Comparison of ENCODE assay signal across 11 cellular contexts in the genomic region with DNA sequence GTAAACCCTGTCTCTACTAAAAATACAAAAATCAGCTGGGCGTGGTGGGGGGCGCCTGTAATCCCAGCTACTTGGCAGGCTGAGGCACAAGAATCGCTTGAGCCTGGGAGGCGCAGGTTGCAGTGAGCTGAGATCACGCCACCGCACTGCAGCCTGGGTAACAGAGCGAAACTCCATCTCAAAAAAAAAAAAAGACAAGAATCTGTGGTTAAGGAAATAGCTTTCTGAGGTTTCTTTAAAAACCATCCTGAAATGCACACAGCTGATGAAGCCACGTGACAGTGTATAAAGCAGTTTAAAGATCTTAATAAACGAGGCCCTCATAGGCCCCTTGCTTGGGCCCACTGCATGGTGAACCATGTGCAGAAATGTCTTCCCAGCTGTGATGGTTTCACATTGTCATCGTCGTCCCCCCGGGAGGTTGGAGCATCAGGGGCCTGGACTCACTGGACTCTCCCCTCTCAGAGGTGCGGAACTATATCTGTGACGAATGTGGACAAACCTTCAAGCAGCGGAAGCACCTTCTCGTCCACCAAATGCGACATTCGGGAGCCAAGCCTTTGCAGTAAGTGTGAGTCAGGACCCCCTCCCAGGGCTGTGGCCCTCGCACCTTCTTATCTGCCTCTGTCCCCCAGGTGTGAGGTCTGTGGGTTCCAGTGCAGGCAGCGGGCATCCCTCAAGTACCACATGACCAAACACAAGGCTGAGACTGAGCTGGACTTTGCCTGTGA. TPM values are rescaled to one million over a fixed set of nuclear protein-coding genes. Genes with fewer than 3 reads are reported as not detected.
DNase-seq lines count a peak whose midpoint lies in the region; ATAC-seq and TF ChIP-seq lines count a peak whose summit lies in the region.
"Had no signal": no experiment of that assay in that cellular context is flagged by ENCODE, and none has a peak within 500 bp of the region (broad histone marks: within the 10 kb centered on the region; RNA-seq: fewer than 3 reads in every experiment).

No MANE protein-coding gene starts in this region.

- no peaks in the 10 kb centered on the region for H3K27me3 Mint-ChIP-seq in effector memory CD8-positive, alpha-beta T cell
- H3K27me3 Mint-ChIP-seq in CD14-positive monocyte (ENCODE audit: low read depth in 3 of 3), result peaks cover 0 to 2% (median 0%) of the 10 kb centered on the region in 3 donors

- no peaks in the 10 kb centered on the region for H3K4me1 ChIP-seq in mesenchymal stem cell (ENCODE audit: control insufficient read depth, insufficient read depth, low read depth, low read length)

- H3K4me3 Mint-ChIP-seq in effector memory CD8-positive, alpha-beta T cell, result peak overlapping the region; percentile 47 to 55
- H3K4me3 Mint-ChIP-seq in CD14-positive monocyte, result no peak overlapping the region

- no peaks in the 10 kb centered on the region for H3K9me3 ChIP-seq in KOPT-K1 (ENCODE audit: insufficient read depth, low read length, poor library complexity, severe bottlenecking)
- no peaks in the 10 kb centered on the region for H3K9me3 ChIP-seq in mesenchymal stem cell (ENCODE audit: control insufficient read depth, low read length)
- H3K9me3 ChIP-seq: spleen had no signal

- no peak overlapping the region for H2AK5ac ChIP-seq in mesenchymal stem cell (ENCODE audit: low read length, severe bottlenecking)

- TF ChIP-seq CTCF in 22Rv1 (IDR thresholded peaks at IDR 0.05) (no peak), CD14-positive monocyte (IDR thresholded peaks at IDR 0.05) (no peak)

- H3K4me3 ChIP-seq in mesenchymal stem cell (ENCODE audit: insufficient read depth in 1 of 2, low read depth in 1 of 2, low read length in 2 of 2), result no peak overlapping the region
- H3K4me3 ChIP-seq: spleen had no signal

- H3K18ac ChIP-seq in mesenchymal stem cell (ENCODE audit: low read depth in 1 of 2, low read length in 2 of 2), result no peak overlapping the region

- H3K27ac ChIP-seq in 22Rv1, result peak overlapping the region; percentile 3; the same call in 1 of the 2 replicates
- peak overlapping the region; percentile 37 for H3K27ac ChIP-seq in KOPT-K1 (ENCODE audit: low read depth, low read length, poor library complexity, severe bottlenecking)
- H3K27ac ChIP-seq in mesenchymal stem cell (ENCODE audit: low read length, poor library complexity, severe bottlenecking), result no peak overlapping the region

- no peak overlapping the region for H4K8ac ChIP-seq in mesenchymal stem cell (ENCODE audit: low read length)

- H4K91ac ChIP-seq in mesenchymal stem cell (ENCODE audit: low read length), result no peak overlapping the region

- no peak overlapping the region for H2AFZ ChIP-seq in mesenchymal stem cell (ENCODE audit: low read depth, low read length)

- no peak overlapping the region for H3K4me2 ChIP-seq in mesenchymal stem cell (ENCODE audit: low read length, poor library complexity, severe bottlenecking)

- peaks cover 31% of the 10 kb centered on the region for H3K79me1 ChIP-seq in mesenchymal stem cell (replicated peaks; ENCODE audit: low read length, poor library complexity, severe bottlenecking)

- no peak overlapping the region for H3K9ac ChIP-seq in mesenchymal stem cell (ENCODE audit: low read length)

- H3K27ac Mint-ChIP-seq in effector memory CD8-positive, alpha-beta T cell, result peak overlapping the region; percentile 62 to 75
- peak overlapping the region in 1 of 7 donors; percentile 71 for H3K27ac Mint-ChIP-seq in CD14-positive monocyte

- H2BK5ac ChIP-seq in mesenchymal stem cell (ENCODE audit: low read depth, low read length, poor library complexity, severe bottlenecking), result no peak overlapping the region

- H3K4me1 Mint-ChIP-seq in effector memory CD8-positive, alpha-beta T cell (ENCODE audit: low read depth in 2 of 2), result peaks cover 31 to 33% of the 10 kb centered on the region in 2 donors
- peaks cover 2% of the 10 kb centered on the region for H3K4me1 Mint-ChIP-seq in CD14-positive monocyte

- H3K14ac ChIP-seq in mesenchymal stem cell (ENCODE audit: low read length in 2 of 2), result no peak overlapping the region

- H2BK15ac ChIP-seq in mesenchymal stem cell (ENCODE audit: low read depth, poor library complexity, severe bottlenecking), result no peak overlapping the region

- DNase-seq in activated T-cell treated with anti-CD3 and anti-CD28 coated beads for 48 hours (ENCODE audit: low read depth) (peak; percentile 23), NCI-H1930 (lab: John Stamatoyannopoulos, UW) (no peak), CD14-positive monocyte (ENCODE audit: low spot score) (no peak), GM03348 (ENCODE audit: low spot score) (no peak), mesenchymal stem cell (no peak)
- DNase-seq in effector memory CD8-positive, alpha-beta T cell, result peak; percentile 33 to 39 (median 35)
- DNase-seq: KG1, nucleus accumbens, spleen had no signal

- WGBS in mesenchymal stem cell, result 97% methylated on average over 19 of the region's 20 CpGs

- H2BK12ac ChIP-seq in mesenchymal stem cell (ENCODE audit: low read length in 2 of 2), result no peak overlapping the region

- H3K23ac ChIP-seq in mesenchymal stem cell (ENCODE audit: low read length in 2 of 2), result no peak overlapping the region

- no peak overlapping the region for H3K4ac ChIP-seq in mesenchymal stem cell (ENCODE audit: low read depth in 1 of 2, low read length in 2 of 2)

- intact Hi-C loops in CD14-positive monocyte (cut with micrococcal nuclease), result no loop called here

- no peak overlapping the region for H2BK120ac ChIP-seq in mesenchymal stem cell (ENCODE audit: low read depth, low read length)

- H3K36me3 ChIP-seq in KOPT-K1 (ENCODE audit: insufficient read depth, low read length) (peaks cover 99% of the 10 kb centered on the region), mesenchymal stem cell (ENCODE audit: control insufficient read depth in 1 of 2, insufficient read depth in 2 of 2, low read depth in 1 of 2, low read length in 2 of 2) (peaks cover 88 to 94% of the 10 kb centered on the region in 2 experiments)

- peak; percentile 89 for ATAC-seq in effector memory CD8-positive, alpha-beta T cell (replicated peaks)

- H3K36me3 Mint-ChIP-seq in effector memory CD8-positive, alpha-beta T cell (ENCODE audit: insufficient read depth), result peaks cover 100% of the 10 kb centered on the region
- H3K36me3 Mint-ChIP-seq in CD14-positive monocyte, result peaks cover 79 to 97% of the 10 kb centered on the region in 2 donors

- no peaks in the 10 kb centered on the region for H3K9me3 Mint-ChIP-seq in effector memory CD8-positive, alpha-beta T cell
- H3K9me3 Mint-ChIP-seq in CD14-positive monocyte, result peaks cover 0 to under 1% (median 0%) of the 10 kb centered on the region in 7 donors

- H3K27me3 ChIP-seq in mesenchymal stem cell (ENCODE audit: control insufficient read depth in 1 of 2, insufficient read depth in 1 of 2, low read length in 2 of 2), result no peaks in the 10 kb centered on the region
- H3K27me3 ChIP-seq: spleen had no signal

RNA-seq across cellular contexts. Expression of a gene that starts 16.2 kb away (rescaled TPM):
- polyA plus RNA-seq in CD14-positive monocyte, result 1 to 10 TPM; 2.2 to 3.2 TPM
- 9.2 TPM for polyA plus RNA-seq in mesenchymal stem cell (2013, experiment 1 of 2)
- polyA plus RNA-seq in mesenchymal stem cell (2013, experiment 2 of 2), result 7.2 TPM

RNA-seq across cellular contexts. Expression of a gene that starts 16.8 kb away (rescaled TPM):
- 1 to 10 TPM; 1.2 to 1.6 TPM for polyA plus RNA-seq in CD14-positive monocyte
- polyA plus RNA-seq in mesenchymal stem cell (2013, experiment 1 of 2), result 17.6 TPM
- polyA plus RNA-seq in mesenchymal stem cell (2013, experiment 2 of 2), result 17.7 TPM

RNA-seq across cellular contexts. Expression of a gene that starts 36.0 kb away (rescaled TPM):
- polyA plus RNA-seq in CD14-positive monocyte, result 10 to 100 TPM in 1 of 2 donors, 1 to 10 TPM in 1; 10.0 to 15.1 TPM
- 6.6 TPM for polyA plus RNA-seq in mesenchymal stem cell (2013, experiment 1 of 2)
- 6.9 TPM for polyA plus RNA-seq in mesenchymal stem cell (2013, experiment 2 of 2)

RNA-seq across cellular contexts. Expression of a gene that starts 51.0 kb away (rescaled TPM):
- 10 to 100 TPM; 16.5 to 18.3 TPM for polyA plus RNA-seq in CD14-positive monocyte
- 21.1 TPM for polyA plus RNA-seq in mesenchymal stem cell (2013, experiment 1 of 2)
- 23.0 TPM for polyA plus RNA-seq in mesenchymal stem cell (2013, experiment 2 of 2)

Comparison
In these comparisons a context has a peak if more than half of its experiments do, and no peak if none do; other contexts are left out.
1. DNase-seq: peak in activated T-cell treated with anti-CD3 and anti-CD28 coated beads for 48 hours (single experiment) and effector memory CD8-positive, alpha-beta T cell (3 of 3); none in NCI-H1930 (0 of 2), CD14-positive monocyte (single experiment), GM03348 (single experiment) and mesenchymal stem cell (single experiment).
2. H3K4me3 Mint-ChIP-seq: peak in effector memory CD8-positive, alpha-beta T cell (2 of 2); none in CD14-positive monocyte (0 of 2).